ENCODE assay signal across 8 cellular contexts in genomic region chr1:21254335-21254951, GRCh38. TPM values are rescaled to one million over a fixed set of nuclear protein-coding genes. Genes with fewer than 3 reads are reported as not detected.
DNase-seq lines count a peak whose midpoint lies in the region; ATAC-seq and TF ChIP-seq lines count a peak whose summit lies in the region.

No MANE protein-coding gene starts in this region.

- H3K4me3 ChIP-seq in left lung (no peak overlapping the region), subcutaneous abdominal adipose tissue (ENCODE audit: low read depth in 1 of 5, low read length in 5 of 5) (no peak overlapping the region)

- H3K4me1 ChIP-seq in left lung: peaks cover 0 to 29% of the 10 kb centered on the region in 2 donors
- peaks cover 2 to 28% (median 21%) of the 10 kb centered on the region in 5 donors for H3K4me1 ChIP-seq in subcutaneous abdominal adipose tissue (ENCODE audit: control insufficient read depth in 5 of 5, insufficient read depth in 5 of 5, low read length in 5 of 5)

- intact Hi-C loops in left lung (cut with DNase I): no loop called here

- H3K9me3 Mint-ChIP-seq in brain (no peaks in the 10 kb centered on the region), T-cell (no peaks in the 10 kb centered on the region)

- peak; percentile 46 for DNase-seq in NCI-H2171 (lab: John Stamatoyannopoulos, UW)
- peak in 1 of 2 donors; percentile 53 for DNase-seq in left lung
- no peak for DNase-seq in COLO829 (ENCODE audit: low spot score)
- no peak for DNase-seq in T-cell
- no peak for DNase-seq in stimulated activated CD8-positive, alpha-beta memory T cell treated with anti-CD3 and anti-CD28 coated beads, Interleukin-4, amount 100 ng/mL, for 48 hours
- DNase-seq in GDM1 (lab: John Stamatoyannopoulos, UW): no peak

- peak overlapping the region; percentile 43 to 94 (median 84) for H3K27ac Mint-ChIP-seq in brain
- H3K27ac Mint-ChIP-seq in T-cell: no peak overlapping the region

- H3K9ac ChIP-seq in subcutaneous abdominal adipose tissue (ENCODE audit: low read length in 5 of 5): peak overlapping the region in 1 of 5 donors; percentile 22

- H3K36me3 Mint-ChIP-seq in brain (peaks cover 34% of the 10 kb centered on the region), T-cell (peaks cover 35% of the 10 kb centered on the region)

- H3K27ac ChIP-seq in left lung: peak overlapping the region in 1 of 2 donors; percentile 33
- H3K27ac ChIP-seq in subcutaneous abdominal adipose tissue (ENCODE audit: low read depth, low read length): peak overlapping the region; percentile 50

- H3K27me3 Mint-ChIP-seq in brain (peaks cover 2% of the 10 kb centered on the region), T-cell (no peaks in the 10 kb centered on the region)

- H3K4me3 Mint-ChIP-seq in brain: no peak overlapping the region
- no peak overlapping the region for H3K4me3 Mint-ChIP-seq in T-cell

- H3K9me3 ChIP-seq in left lung (no peaks in the 10 kb centered on the region), subcutaneous abdominal adipose tissue (ENCODE audit: control insufficient read depth in 5 of 5, low read length in 5 of 5) (no peaks in the 10 kb centered on the region)

- H3K36me3 ChIP-seq in left lung (peaks cover 0 to 98% of the 10 kb centered on the region in 2 donors), subcutaneous abdominal adipose tissue (ENCODE audit: control insufficient read depth in 5 of 5, insufficient read depth in 5 of 5, low read length in 5 of 5) (peaks cover 3 to 82% (median 66%) of the 10 kb centered on the region in 5 donors)

- POLR2A ChIA-PET in T-cell (lab: Charles Lee): no interaction called here

- CTCF ChIA-PET in T-cell (lab: Charles Lee): interaction anchor here (0.6 to 2.9 kb wide), 15 partner anchors 11 to 116 kb away, joined by 3 to 38 read pairs (median 4); no protein-coding TSS in a partner anchor

- H3K27me3 ChIP-seq in left lung (no peaks in the 10 kb centered on the region), subcutaneous abdominal adipose tissue (ENCODE audit: control insufficient read depth in 5 of 5, insufficient read depth in 4 of 5, low read length in 5 of 5) (no peaks in the 10 kb centered on the region)

- H3K4me1 Mint-ChIP-seq in brain (peaks cover 31% of the 10 kb centered on the region), T-cell (peaks cover 24% of the 10 kb centered on the region in 3 donors)

- peak; percentile 27 for ATAC-seq in left lung
- no peak for ATAC-seq in T-cell (replicated peaks in 1 of 4)

- TF ChIP-seq CTCF in brain (conservative IDR thresholded peaks at IDR 0.05) (no peak), left lung (IDR thresholded peaks at IDR 0.05) (no peak)

RNA-seq across cellular contexts. Expression of gene ECE1, which starts 35.8 kb away (rescaled TPM):
- polyA plus RNA-seq in brain (ENCODE audit: insufficient read depth, low read depth, low replicate concordance): 70.1 TPM
- 100 to 1,000 TPM in 1 of 2 donors, 10 to 100 TPM in 1; 91.7 to 107 TPM for total RNA-seq in left lung
- 10 to 100 TPM; 81.0 to 94.5 (median 87.1) TPM for total RNA-seq in T-cell

Comparison
In these comparisons a context has a peak if more than half of its experiments do, and no peak if none do; other contexts are left out.
1. H3K27ac Mint-ChIP-seq: peak in brain (5 of 5); none in T-cell (0 of 2).